8 cellular contexts compared by ENCODE assay signal in genomic region chr14:50599700-50600444, GRCh38. TPM values are rescaled to one million over a fixed set of nuclear protein-coding genes. Genes with fewer than 3 reads are reported as not detected.
A peak's percentile ranks its signal among the peaks of the same experiment; 100 is the strongest.
DNase-seq lines count a peak whose midpoint lies in the region; ATAC-seq and TF ChIP-seq lines count a peak whose summit lies in the region.

No MANE protein-coding gene starts in this region.

- TF ChIP-seq CTCF in BE2C (IDR thresholded peaks at IDR 0.05; ENCODE audit: low read depth, low read length): peak; percentile 68
- peak; percentile 73 for TF ChIP-seq CTCF in H9 (conservative IDR thresholded peaks at IDR 0.05)
- peak in 3 of 4 experiments; percentile 49 to 76 (median 67) for TF ChIP-seq CTCF in prostate gland (IDR thresholded peaks at IDR 0.05)

- H3K27ac Mint-ChIP-seq in H9: peak overlapping the region in 2 of 3 experiments; percentile 25 to 61; a peak in 3 of 7 replicates

- DNase-seq in BE2C (no peak), H9 (no peak), RPMI7951 (ENCODE audit: low read depth) (peak; percentile 31), fibroblast of the conjunctiva (ENCODE audit: low read depth) (peak; percentile 44), prostate gland (ENCODE audit: low spot score) (no peak)

- no peak overlapping the region for H2BK12ac ChIP-seq in H9 (ENCODE audit: insufficient read length, low read depth, low read length)

- no peaks in the 10 kb centered on the region for H3K23me2 ChIP-seq in H9 (ENCODE audit: insufficient read length, low read depth, low read length, poor library complexity, severe bottlenecking)

- no peak overlapping the region for H3K4ac ChIP-seq in H9 (ENCODE audit: low read depth, low read length)

- no peaks in the 10 kb centered on the region for H3K27me3 Mint-ChIP-seq in H9 (ENCODE audit: low read depth)

- H3K79me2 ChIP-seq in H9 (ENCODE audit: insufficient read depth, low read length): no peaks in the 10 kb centered on the region

- no peak overlapping the region for H3K4me3 Mint-ChIP-seq in H9

- H3K14ac ChIP-seq in H9 (ENCODE audit: insufficient read depth, low read length): no peak overlapping the region

- H3K27me3 ChIP-seq in BE2C (no peaks in the 10 kb centered on the region), H9 (ENCODE audit: insufficient read depth, low read length) (no peaks in the 10 kb centered on the region), prostate gland (replicated peaks; ENCODE audit: insufficient read depth) (no peaks in the 10 kb centered on the region)

- no peak overlapping the region for H3K56ac ChIP-seq in H9 (ENCODE audit: insufficient read length, low read depth, low read length)

- TF ChIP-seq POLR2A in prostate gland (IDR thresholded peaks at IDR 0.05): no peak

- H3K36me3 Mint-ChIP-seq in H9 (ENCODE audit: insufficient read depth in 1 of 3, low read depth in 3 of 3): no peaks in the 10 kb centered on the region

- no peak overlapping the region for H2BK120ac ChIP-seq in H9 (ENCODE audit: low read depth, low read length, poor library complexity, severe bottlenecking)

- no peaks in the 10 kb centered on the region for H3K9me3 Mint-ChIP-seq in H9

- ATAC-seq in HG02884 (IDR thresholded peaks at IDR 0.05; ENCODE audit: unreplicated experiment) (no peak), GM21360 (IDR thresholded peaks at IDR 0.05; ENCODE audit: unreplicated experiment) (no peak), HG03342 (IDR thresholded peaks at IDR 0.05; ENCODE audit: unreplicated experiment) (no peak)

- WGBS in H9 (ENCODE audit: extremely low coverage, insufficient read length, low lambda C conversion rate): no CpG with 5 or more reads among the region's 4 CpGs
- WGBS in prostate gland: 23% methylated on average over 4 of the region's 4 CpGs

- H2BK5ac ChIP-seq in H9 (ENCODE audit: insufficient read length, low read length): no peak overlapping the region

- H2BK20ac ChIP-seq in H9 (ENCODE audit: low read depth, low read length, poor library complexity, severe bottlenecking): no peak overlapping the region

- intact Hi-C loops in prostate gland (cut with DNase I): loop anchor here (5.0 kb wide), 1 partner anchor 177 kb away; no protein-coding TSS in a partner anchor

- H3K9ac ChIP-seq in H9 (ENCODE audit: extremely low read depth, insufficient read length, low read length): no peak overlapping the region

- H3K4me1 ChIP-seq in BE2C (no peaks in the 10 kb centered on the region), H9 (ENCODE audit: insufficient read depth, low read length) (no peaks in the 10 kb centered on the region), prostate gland (replicated peaks) (no peaks in the 10 kb centered on the region)

- no peaks in the 10 kb centered on the region for H3K9me3 ChIP-seq in BE2C
- H3K9me3 ChIP-seq in H9 (ENCODE audit: control insufficient read depth, low read depth, low read length): no peaks in the 10 kb centered on the region
- no peaks in the 10 kb centered on the region for H3K9me3 ChIP-seq in prostate gland

- H4K8ac ChIP-seq in H9 (replicated peaks; ENCODE audit: insufficient read length, low read depth, low read length): no peak overlapping the region

- no peak overlapping the region for H3K18ac ChIP-seq in H9 (ENCODE audit: insufficient read length, low read depth, low read length)

- H2AFZ ChIP-seq in H9 (ENCODE audit: low read length): no peak overlapping the region

- H4K91ac ChIP-seq in H9 (ENCODE audit: insufficient read length, low read depth, low read length): no peak overlapping the region

- H3K4me1 Mint-ChIP-seq in H9: peaks cover 10 to 18% of the 10 kb centered on the region in 2 experiments

- no peak overlapping the region for H4K5ac ChIP-seq in H9 (ENCODE audit: insufficient read length, low read depth, low read length)

- H2BK15ac ChIP-seq in H9 (ENCODE audit: low read depth, low read length): no peak overlapping the region

- H3K4me3 ChIP-seq in BE2C (ENCODE audit: low read depth, low read length): no peak overlapping the region
- no peak overlapping the region for H3K4me3 ChIP-seq in prostate gland

- H2AK5ac ChIP-seq in H9 (ENCODE audit: insufficient read length, low read length): no peak overlapping the region

- no peaks in the 10 kb centered on the region for H4K20me1 ChIP-seq in H9 (ENCODE audit: control insufficient read depth, insufficient read depth, insufficient read length)

- H3K23ac ChIP-seq in H9 (ENCODE audit: insufficient read length, low read depth, low read length): no peak overlapping the region

- no peaks in the 10 kb centered on the region for H3K79me1 ChIP-seq in H9 (ENCODE audit: insufficient read depth, low read depth, low read length, poor library complexity, severe bottlenecking)

- H3K36me3 ChIP-seq in BE2C: no peaks in the 10 kb centered on the region
- H3K36me3 ChIP-seq in prostate gland: no peaks in the 10 kb centered on the region

- H3T11ph ChIP-seq in H9 (ENCODE audit: low read length): no peak overlapping the region

- no peak overlapping the region for H3K4me2 ChIP-seq in H9 (ENCODE audit: insufficient read depth, insufficient read length, low read length)

- H3K27ac ChIP-seq in H9 (ENCODE audit: insufficient read length, low read depth, low read length) (no peak overlapping the region), prostate gland (peak overlapping the region in 1 of 2 donors; percentile 2)

RNA-seq across cellular contexts. Expression of gene ATL1, which starts 39.9 kb away (rescaled TPM):
- 21.4 TPM for polyA plus RNA-seq in BE2C (2012; ENCODE audit: insufficient read depth, insufficient read length, low read depth)
- 3.0 and 3.2 TPM in 2 replicates for total RNA-seq in H9 (2021)
- 0.96 and 3.1 TPM in 2 replicates for total RNA-seq in RPMI7951 (2014; rRNA removed; shearing (Covaris generic))
- 10 to 100 TPM in 1 of 2 donors, 1 to 10 TPM in 1; 5.3 to 26.5 TPM for total RNA-seq in prostate gland

Comparison
In these comparisons a context has a peak if more than half of its experiments do, and no peak if none do; other contexts are left out.
1. DNase-seq: peak in RPMI7951 (single experiment) and fibroblast of the conjunctiva (single experiment); none in BE2C (single experiment), H9 (single experiment) and prostate gland (single experiment).
2. Peak in every context shown above with its lines, with median percentiles within 50 percentile points of each other: CTCF ChIP-seq.